In the genomic region with DNA sequence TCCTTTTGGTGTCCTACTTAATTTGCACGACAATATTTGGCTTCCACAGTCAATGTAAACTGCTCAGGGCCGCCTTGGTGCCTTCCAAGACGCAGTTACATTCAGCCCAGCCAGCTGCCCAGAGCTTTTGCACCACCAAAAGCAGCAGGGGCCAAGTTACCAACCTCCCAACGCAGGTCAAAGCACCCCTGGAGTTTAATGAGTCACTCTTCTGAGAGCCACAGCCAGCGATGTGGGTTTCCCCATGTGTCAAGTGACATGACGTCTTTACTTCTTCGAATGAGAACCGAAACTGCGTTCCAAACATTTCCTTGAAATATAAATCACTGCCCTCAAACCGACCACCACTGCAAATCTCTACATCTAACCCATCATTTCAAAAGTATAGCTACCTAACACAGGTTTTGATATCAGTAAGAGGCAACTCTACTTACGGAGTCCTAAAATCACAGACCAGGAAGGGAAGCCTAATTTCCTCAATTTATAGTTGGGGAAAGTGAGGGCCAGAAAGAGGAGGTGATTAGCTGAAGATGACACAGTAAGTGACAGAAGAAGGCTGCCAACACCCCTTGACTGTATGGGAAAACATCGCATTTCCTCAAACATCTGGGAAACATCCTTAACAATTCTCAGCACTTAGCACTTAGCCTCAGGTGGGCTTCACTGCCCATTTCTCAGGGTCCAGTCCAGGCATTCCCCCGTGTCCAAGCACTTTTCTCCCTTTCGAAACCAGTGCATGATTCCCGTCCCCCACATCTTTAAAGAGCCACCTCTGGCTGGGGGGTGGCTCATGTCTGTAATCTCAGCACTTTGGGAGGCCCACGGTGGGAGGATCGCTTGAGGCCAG, we compare ENCODE assay signal across 8 cellular contexts. TPM values are rescaled to one million over a fixed set of nuclear protein-coding genes. Genes with fewer than 3 reads are reported as not detected.
DNase-seq lines count a peak whose midpoint lies in the region; ATAC-seq and TF ChIP-seq lines count a peak whose summit lies in the region.

No MANE protein-coding gene starts in this region.

- H3K27me3 ChIP-seq in Caco-2 (replicated peaks; ENCODE audit: control insufficient read depth, insufficient read depth, low read length) (no peaks in the 10 kb centered on the region), muscle layer of duodenum (ENCODE audit: low read depth, low read length) (no peaks in the 10 kb centered on the region), subcutaneous abdominal adipose tissue (ENCODE audit: control insufficient read depth in 5 of 5, insufficient read depth in 4 of 5, low read length in 5 of 5) (no peaks in the 10 kb centered on the region)

- no peaks in the 10 kb centered on the region for H3K9me3 ChIP-seq in Caco-2
- no peaks in the 10 kb centered on the region for H3K9me3 ChIP-seq in muscle layer of duodenum (ENCODE audit: control insufficient read depth in 1 of 2, low read length in 2 of 2)
- no peaks in the 10 kb centered on the region for H3K9me3 ChIP-seq in subcutaneous abdominal adipose tissue (ENCODE audit: control insufficient read depth in 5 of 5, low read length in 5 of 5)
- no peaks in the 10 kb centered on the region for H3K9me3 ChIP-seq in OCI-LY7 (ENCODE audit: low read length)

- no peaks in the 10 kb centered on the region for H3K27me3 Mint-ChIP-seq in Caco-2 (ENCODE audit: insufficient read depth, unreplicated experiment)

- intact Hi-C loops in Caco-2 (cut with micrococcal nuclease; ENCODE audit: unreplicated experiment) (no loop called here), OCI-LY7 (cut with micrococcal nuclease; ENCODE audit: unreplicated experiment) (no loop called here)

- no peaks in the 10 kb centered on the region for H3K79me2 ChIP-seq in OCI-LY7 (ENCODE audit: insufficient read depth, low read depth, low read length)

- no peak overlapping the region for H3K9ac ChIP-seq in subcutaneous abdominal adipose tissue (ENCODE audit: low read length in 5 of 5)

- no peak for TF ChIP-seq CTCF in Caco-2 (IDR thresholded peaks at IDR 0.05; ENCODE audit: insufficient read depth in 1 of 2, low read depth in 1 of 2, low read length in 1 of 2, severe bottlenecking in 1 of 2, unreplicated experiment in 1 of 2)
- TF ChIP-seq CTCF in cardiac fibroblast (IDR thresholded peaks at IDR 0.05; ENCODE audit: low read depth, low read length): no peak
- TF ChIP-seq CTCF in OCI-LY7 (conservative IDR thresholded peaks at IDR 0.05; ENCODE audit: low read length): no peak

- peaks cover 18% of the 10 kb centered on the region for H3K36me3 Mint-ChIP-seq in Caco-2 (ENCODE audit: insufficient read depth, unreplicated experiment)

- no peaks in the 10 kb centered on the region for H4K20me1 ChIP-seq in OCI-LY7 (ENCODE audit: insufficient read depth, low read length)

- no peak overlapping the region for H3K4me3 Mint-ChIP-seq in Caco-2 (ENCODE audit: unreplicated experiment)

- POLR2A ChIA-PET in Caco-2 (lab: Charles Lee): no interaction called here
- POLR2A ChIA-PET in OCI-LY7 (lab: Charles Lee): interaction anchor here (1.1 kb wide), 1 partner anchor 18 kb away, joined by 3 read pairs; no protein-coding TSS in a partner anchor

- CTCF ChIA-PET in Caco-2 (lab: Charles Lee): no interaction called here
- CTCF ChIA-PET in OCI-LY7 (lab: Charles Lee; ENCODE audit: unreplicated experiment): no interaction called here

- H3K27ac ChIP-seq in muscle layer of duodenum (ENCODE audit: low read length) (peak overlapping the region; percentile 53), subcutaneous abdominal adipose tissue (ENCODE audit: low read depth, low read length) (peak overlapping the region; percentile 25), OCI-LY7 (ENCODE audit: low read depth, low read length, poor library complexity, severe bottlenecking) (no peak overlapping the region)

- peaks cover 53% of the 10 kb centered on the region for H3K4me1 Mint-ChIP-seq in Caco-2 (ENCODE audit: low read depth, unreplicated experiment)

- H3K36me3 ChIP-seq in Caco-2 (ENCODE audit: control insufficient read depth, insufficient read depth, low read length) (no peaks in the 10 kb centered on the region), muscle layer of duodenum (ENCODE audit: control insufficient read depth in 1 of 2, insufficient read depth in 2 of 2, low read length in 2 of 2) (no peaks in the 10 kb centered on the region), subcutaneous abdominal adipose tissue (ENCODE audit: control insufficient read depth in 5 of 5, insufficient read depth in 5 of 5, low read length in 5 of 5) (no peaks in the 10 kb centered on the region), OCI-LY7 (ENCODE audit: insufficient read depth, low read length) (no peaks in the 10 kb centered on the region)

- H3K4me2 ChIP-seq in OCI-LY7 (ENCODE audit: low read length): no peak overlapping the region

- H3K4me1 ChIP-seq in Caco-2 (peaks cover 77% of the 10 kb centered on the region), muscle layer of duodenum (ENCODE audit: control insufficient read depth in 1 of 2, insufficient read depth in 2 of 2, low read length in 2 of 2) (peaks cover 15% of the 10 kb centered on the region in 2 donors), subcutaneous abdominal adipose tissue (ENCODE audit: control insufficient read depth in 5 of 5, insufficient read depth in 5 of 5, low read length in 5 of 5) (peaks cover 5 to 22% (median 12%) of the 10 kb centered on the region in 5 donors), OCI-LY7 (ENCODE audit: insufficient read depth, low read length, poor library complexity, severe bottlenecking) (no peaks in the 10 kb centered on the region)

- H3K9me2 ChIP-seq in OCI-LY7 (ENCODE audit: insufficient read depth, low read length): no peaks in the 10 kb centered on the region

- no peak overlapping the region for H2AFZ ChIP-seq in OCI-LY7 (ENCODE audit: low read length)

- peak; percentile 96 for ATAC-seq in GM21381 (IDR thresholded peaks at IDR 0.05; ENCODE audit: unreplicated experiment)
- ATAC-seq in HG03521 (IDR thresholded peaks at IDR 0.05; ENCODE audit: unreplicated experiment): peak; percentile 94

- H3K4me3 ChIP-seq in Caco-2 (ENCODE audit: low read depth, low read length): no peak overlapping the region
- peak overlapping the region in 1 of 2 donors; percentile 15 for H3K4me3 ChIP-seq in cardiac fibroblast (replicated peaks in 1 of 2; ENCODE audit: low read depth in 2 of 2, low read length in 2 of 2)
- H3K4me3 ChIP-seq in muscle layer of duodenum (ENCODE audit: low read depth in 1 of 2, low read length in 2 of 2): no peak overlapping the region
- H3K4me3 ChIP-seq in subcutaneous abdominal adipose tissue (ENCODE audit: low read depth in 1 of 5, low read length in 5 of 5): no peak overlapping the region
- no peak overlapping the region for H3K4me3 ChIP-seq in OCI-LY7 (ENCODE audit: low read depth, low read length, poor library complexity, severe bottlenecking)

- no peaks in the 10 kb centered on the region for H3K9me3 Mint-ChIP-seq in Caco-2 (ENCODE audit: unreplicated experiment)

- BruUV-seq in Caco-2 (replicated peaks; lab: Mats Ljungman, UMichigan) (no TSS peak), OCI-LY7 (replicated peaks; lab: Mats Ljungman, UMichigan) (no TSS peak)

- H3K27ac Mint-ChIP-seq in Caco-2 (ENCODE audit: unreplicated experiment): peak overlapping the region; percentile 39

- DNase-seq in Caco-2 (no peak), T-helper 9 cell (peak; percentile 48), cardiac fibroblast (ENCODE audit: low read depth in 2 of 2) (peak; percentile 88 to 94), OCI-LY7 (ENCODE audit: low spot score) (no peak)

RNA-seq across cellular contexts. Expression of a gene that starts 24.5 kb away (rescaled TPM):
- total RNA-seq in Caco-2 (2022): 10.6 and 11.0 TPM in 2 replicates
- total RNA-seq in OCI-LY7 (2014; rRNA removed; shearing (Covaris generic)): 0.06 TPM in 1 of 2 replicates, not detected in the other
- not detected in 2 replicates for total RNA-seq in OCI-LY7 (2022)

Comparison
In these comparisons a context has a peak if more than half of its experiments do, and no peak if none do; other contexts are left out.
1. DNase-seq: peak in T-helper 9 cell (single experiment) and cardiac fibroblast (2 of 2); none in Caco-2 (0 of 2) and OCI-LY7 (single experiment).
2. RNA of a gene that starts 24.5 kb away (total RNA-seq): 10.6 to 11.0 TPM in Caco-2; 0.06 TPM in OCI-LY7; every median in the first group is over 10 times any median in the second.